ENCODE assay signal across 26 cellular contexts in the genomic region with DNA sequence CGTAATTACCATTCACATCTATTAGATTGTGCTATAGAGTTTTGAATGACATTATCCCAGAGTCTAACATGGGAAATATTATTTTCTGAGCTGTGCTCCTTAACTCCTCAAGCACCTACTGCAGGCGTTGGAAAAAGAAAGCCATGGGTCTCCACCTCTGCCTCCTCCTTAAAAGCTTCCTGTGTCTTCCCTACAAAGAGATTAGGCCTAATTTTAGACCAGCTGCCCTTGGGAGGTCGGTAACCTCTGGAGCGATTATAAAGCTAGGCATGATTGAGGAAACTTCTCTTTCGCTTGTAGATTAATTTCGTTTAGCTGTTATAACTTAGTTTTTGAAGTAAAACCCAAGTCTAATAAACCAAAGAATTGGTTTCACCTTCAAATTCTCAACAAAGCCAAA.
A peak's percentile ranks its signal among the peaks of the same experiment; 100 is the strongest.
DNase-seq lines count a peak whose midpoint lies in the region; ATAC-seq and TF ChIP-seq lines count a peak whose summit lies in the region.
"Had no signal": no experiment of that assay in that cellular context is flagged by ENCODE, and none has a peak within 500 bp of the region (broad histone marks: within the 10 kb centered on the region; RNA-seq: fewer than 3 reads in every experiment).

No MANE protein-coding gene starts in this region.

- no peak overlapping the region for H3K9ac ChIP-seq in mesendoderm (ENCODE audit: low read length)

- no peak overlapping the region for H2BK5ac ChIP-seq in mesendoderm (ENCODE audit: low read length)

- no peak overlapping the region for H3K4me2 ChIP-seq in mesendoderm (ENCODE audit: low read length)
- H3K4me2 ChIP-seq: A549, GM23338 had no signal

- no peak overlapping the region for H3K56ac ChIP-seq in mesendoderm (ENCODE audit: low read length)

- H3K79me1 ChIP-seq in mesendoderm (ENCODE audit: low read length), result peaks cover 5% of the 10 kb centered on the region

- H2AK5ac ChIP-seq in mesendoderm (ENCODE audit: low read length), result no peak overlapping the region

- no peak overlapping the region for H4K8ac ChIP-seq in mesendoderm (ENCODE audit: low read depth, low read length)

- no peak overlapping the region for H3K23ac ChIP-seq in mesendoderm (ENCODE audit: low read length)

- H3K27me3 ChIP-seq in heart right ventricle (no peaks in the 10 kb centered on the region), mesendoderm (ENCODE audit: insufficient read depth, low read length, poor library complexity) (no peaks in the 10 kb centered on the region)
- H3K27me3 ChIP-seq: SJSA1 had no signal

- H3K4me1 ChIP-seq in heart right ventricle, result peaks cover 3 to 62% (median 28%) of the 10 kb centered on the region in 9 donors
- H3K4me1 ChIP-seq in mesendoderm (ENCODE audit: control insufficient read depth, low read depth, low read length), result no peaks in the 10 kb centered on the region
- H3K4me1 ChIP-seq: A549, Caco-2, HAP-1, SJSA1 had no signal

- DNase-seq in heart right ventricle (no peak), Right ventricle myocardium inferior (ENCODE audit: missing footprints) (no peak), NCI-H82 treated with DMSO at 0.1 percent for 48 hours (lab: John Stamatoyannopoulos, UW; ENCODE audit: unreplicated experiment) (peak; percentile 13), mesendoderm (peak; percentile 11), NCI-H345 treated with DMSO at 0.1 percent for 48 hours (lab: John Stamatoyannopoulos, UW; ENCODE audit: unreplicated experiment) (no peak)
- DNase-seq: AML-193; Caco-2; CD8-positive, alpha-beta T cell; DMS79; EL; GDM1; HFFc6; NCI-H1048; NCI-H1417; NCI-H1694 treated with DMSO at 0.1 percent for 48 hours; NCI-H2081; NCI-H226; NCI-H510A treated with DMSO at 0.1 percent for 48 hours had no signal

- peak overlapping the region in 3 of 10 donors; percentile 8 to 31 (median 26) for H3K27ac ChIP-seq in heart right ventricle
- no peak overlapping the region for H3K27ac ChIP-seq in mesendoderm (ENCODE audit: low read depth, low read length)
- H3K27ac ChIP-seq: A549, C4-2B, SJSA1 had no signal

- H2BK15ac ChIP-seq in mesendoderm (replicated peaks; ENCODE audit: low read depth), result no peak overlapping the region

- intact Hi-C loops in heart right ventricle (cut with DNase I) (no loop called here), Right ventricle myocardium inferior (cut with DNase I) (no loop called here)

- 23 to 26% methylated on average over 6 of the region's 6 CpGs for WGBS in heart right ventricle, 2 donors
- 100% methylated on average over 1 of the region's 6 CpGs for WGBS in mesendoderm (ENCODE audit: extremely low coverage, insufficient coverage, low lambda C conversion rate)

- peak in 5 of 8 donors; percentile 55 to 72 (median 64) for ATAC-seq in heart right ventricle
- ATAC-seq in Right ventricle myocardium inferior, result no peak
- no peak for ATAC-seq in HG02970 (IDR thresholded peaks at IDR 0.05; ENCODE audit: low FRiP score, unreplicated experiment)
- no peak for ATAC-seq in GM18861 (IDR thresholded peaks at IDR 0.05; ENCODE audit: unreplicated experiment)
- ATAC-seq: A549; CD8-positive, alpha-beta T cell; GM12878; GM23338 had no signal

- H3K36me3 ChIP-seq in heart right ventricle, result no peaks in the 10 kb centered on the region
- H3K36me3 ChIP-seq in mesendoderm (ENCODE audit: control insufficient read depth, insufficient read depth, low read length), result no peaks in the 10 kb centered on the region
- H3K36me3 ChIP-seq: HAP-1, SJSA1 had no signal

- no peak overlapping the region for H3K4ac ChIP-seq in mesendoderm (ENCODE audit: low read depth, low read length)

- H3K18ac ChIP-seq in mesendoderm (ENCODE audit: low read length), result no peak overlapping the region

- H4K5ac ChIP-seq in mesendoderm (ENCODE audit: low read length), result no peak overlapping the region

- peaks cover 11% of the 10 kb centered on the region for H3K79me2 ChIP-seq in mesendoderm (ENCODE audit: control insufficient read depth, insufficient read depth, low read length)

- TF ChIP-seq CTCF in heart right ventricle (IDR thresholded peaks at IDR 0.05), result no peak

- H3K4me3 ChIP-seq in heart right ventricle, result peak overlapping the region in 1 of 10 donors; percentile 19
- no peak overlapping the region for H3K4me3 ChIP-seq in mesendoderm (ENCODE audit: low read length)
- H3K4me3 ChIP-seq: A549, GM12878, GM23338, HAP-1, SJSA1 had no signal

- peaks cover 0 to 7% (median 0%) of the 10 kb centered on the region in 11 donors for H3K9me3 ChIP-seq in heart right ventricle
- H3K9me3 ChIP-seq: A549, Caco-2, HAP-1 had no signal

- H2BK120ac ChIP-seq in mesendoderm (ENCODE audit: low read depth, low read length), result no peak overlapping the region

Comparison
In these comparisons a context has a peak if more than half of its experiments do, and no peak if none do; other contexts are left out.
1. ATAC-seq: peak in heart right ventricle (5 of 8); none in Right ventricle myocardium inferior (single experiment), HG02970 (single experiment) and GM18861 (single experiment).
2. DNase-seq: peak in NCI-H82 treated with DMSO at 0.1 percent for 48 hours (single experiment) and mesendoderm (single experiment); none in heart right ventricle (0 of 2), Right ventricle myocardium inferior (single experiment) and NCI-H345 treated with DMSO at 0.1 percent for 48 hours (single experiment).